Comparison of ENCODE assay signal across 16 cellular contexts in genomic region chr5:92017786-92018185, GRCh38.
DNase-seq lines count a peak whose midpoint lies in the region; ATAC-seq, FAIRE-seq and TF ChIP-seq lines count a peak whose summit lies in the region.
"Had no signal": no experiment of that assay in that cellular context is flagged by ENCODE, and none has a peak within 500 bp of the region (broad histone marks: within the 10 kb centered on the region; RNA-seq: fewer than 3 reads in every experiment).

No MANE protein-coding gene starts in this region.

- no peak overlapping the region for H3K27ac Mint-ChIP-seq in activated CD8-positive, alpha-beta memory T cell treated with anti-CD3 and anti-CD28 coated beads, Interleukin-2, amount 10 ng/mL, durations not matched to agents 7 days and 5 days
- H3K27ac Mint-ChIP-seq: activated T-cell treated with anti-CD3 and anti-CD28 coated beads, Interleukin-2, amount 50 U/mL, for 24 hours; CD14-positive monocyte; endodermal cell had no signal

- TF ChIP-seq POLR2A in lower leg skin (IDR thresholded peaks at IDR 0.05) = no peak

- H3K4me1 Mint-ChIP-seq in activated CD8-positive, alpha-beta memory T cell treated with anti-CD3 and anti-CD28 coated beads, Interleukin-2, amount 10 ng/mL, durations not matched to agents 7 days and 5 days = no peaks in the 10 kb centered on the region
- H3K4me1 Mint-ChIP-seq: CD14-positive monocyte, endodermal cell had no signal

- no peaks in the 10 kb centered on the region for H3K27me3 Mint-ChIP-seq in activated CD8-positive, alpha-beta memory T cell treated with anti-CD3 and anti-CD28 coated beads, Interleukin-2, amount 10 ng/mL, durations not matched to agents 7 days and 5 days
- H3K27me3 Mint-ChIP-seq: activated T-cell treated with anti-CD3 and anti-CD28 coated beads, Interleukin-2, amount 50 U/mL, for 24 hours had no signal

- H3K4me3 Mint-ChIP-seq in activated CD8-positive, alpha-beta memory T cell treated with anti-CD3 and anti-CD28 coated beads, Interleukin-2, amount 10 ng/mL, durations not matched to agents 7 days and 5 days = no peak overlapping the region
- H3K4me3 Mint-ChIP-seq: activated T-cell treated with anti-CD3 and anti-CD28 coated beads, Interleukin-2, amount 50 U/mL, for 24 hours; CD14-positive monocyte; endodermal cell had no signal

- in situ Hi-C loops in brain microvascular endothelial cell (cut with HindIII; ENCODE audit: low pct_ligation_motif_present, low sequenced_read_pairs) = no loop called here

- no peaks in the 10 kb centered on the region for H3K36me3 Mint-ChIP-seq in activated CD8-positive, alpha-beta memory T cell treated with anti-CD3 and anti-CD28 coated beads, Interleukin-2, amount 10 ng/mL, durations not matched to agents 7 days and 5 days
- H3K36me3 Mint-ChIP-seq: CD14-positive monocyte had no signal

- CTCF ChIA-PET in activated CD8-positive, alpha-beta memory T cell treated with anti-CD3 and anti-CD28 coated beads, Interleukin-2, amount 10 ng/mL, durations not matched to agents 7 days and 5 days (lab: Charles Lee) = no interaction called here

- H3K9me3 ChIP-seq in small intestine (ENCODE audit: control insufficient read depth, low read depth) = no peaks in the 10 kb centered on the region

- H3K27ac ChIP-seq in brain microvascular endothelial cell = no peak overlapping the region
- H3K27ac ChIP-seq in small intestine (ENCODE audit: low read depth in 1 of 2, low read length in 1 of 2) = no peak overlapping the region

- FAIRE-seq in HTR-8/SVneo (lab: Jason Lieb, UNC) (no peak), small intestine (lab: Jason Lieb, UNC) (no peak)

- intact Hi-C loops in left colon (cut with DNase I, micrococcal nuclease) = no loop called here
- intact Hi-C loops in lower leg skin (cut with DNase I; ENCODE audit: low total_unique reads) = no loop called here

- H3K9me3 Mint-ChIP-seq in activated CD8-positive, alpha-beta memory T cell treated with anti-CD3 and anti-CD28 coated beads, Interleukin-2, amount 10 ng/mL, durations not matched to agents 7 days and 5 days (ENCODE audit: low read depth) = no peaks in the 10 kb centered on the region
- H3K9me3 Mint-ChIP-seq: activated T-cell treated with anti-CD3 and anti-CD28 coated beads, Interleukin-2, amount 50 U/mL, for 24 hours had no signal

- peak; percentile 97 for ATAC-seq in left colon
- no peak for ATAC-seq in HG02970 (IDR thresholded peaks at IDR 0.05; ENCODE audit: low FRiP score, unreplicated experiment)
- no peak for ATAC-seq in activated CD8-positive, alpha-beta memory T cell treated with anti-CD3 and anti-CD28 coated beads, Interleukin-2, amount 10 ng/mL, durations not matched to agents 7 days and 5 days

- H3K36me3 ChIP-seq in brain microvascular endothelial cell (replicated peaks) (no peaks in the 10 kb centered on the region), small intestine (ENCODE audit: control insufficient read depth in 2 of 2, insufficient read depth in 2 of 2, low read length in 2 of 2) (no peaks in the 10 kb centered on the region)

- H3K27me3 ChIP-seq in brain microvascular endothelial cell (replicated peaks) (no peaks in the 10 kb centered on the region), small intestine (ENCODE audit: control insufficient read depth in 2 of 2, insufficient read depth in 2 of 2, low read length in 2 of 2) (no peaks in the 10 kb centered on the region)

- no peak overlapping the region for H3K4me3 ChIP-seq in AG09309 (ENCODE audit: control insufficient read depth, low read depth, low read length)
- H3K4me3 ChIP-seq in brain microvascular endothelial cell (ENCODE audit: low read depth, low read length) = no peak overlapping the region
- H3K4me3 ChIP-seq in lower leg skin (ENCODE audit: low read depth, poor library complexity, severe bottlenecking) = no peak overlapping the region
- H3K4me3 ChIP-seq in small intestine (ENCODE audit: low read depth in 1 of 2, low read length in 2 of 2) = no peak overlapping the region

- no peak for TF ChIP-seq CTCF in AG09309 (IDR thresholded peaks at IDR 0.05; ENCODE audit: control insufficient read depth, insufficient read depth, low read depth, low read length, missing control alignments)
- no peak for TF ChIP-seq CTCF in brain microvascular endothelial cell (IDR thresholded peaks at IDR 0.05; ENCODE audit: low read depth, low read length, missing control alignments)
- TF ChIP-seq CTCF in lower leg skin (IDR thresholded peaks at IDR 0.05) = no peak

- peak; percentile 94 for DNase-seq in AG09309 (ENCODE audit: low read depth)
- DNase-seq in HTR-8/SVneo (ENCODE audit: insufficient read length, low spot score) = peak; percentile 21
- DNase-seq in brain microvascular endothelial cell = peak; percentile 22
- no peak for DNase-seq in left colon
- DNase-seq in lower leg skin (ENCODE audit: low spot score in 2 of 2) = no peak
- DNase-seq in small intestine = no peak
- DNase-seq in activated CD8-positive, alpha-beta memory T cell treated with anti-CD3 and anti-CD28 coated beads, Interleukin-2, amount 10 ng/mL, durations not matched to agents 7 days and 5 days = no peak
- DNase-seq: activated CD4-positive, CD25-positive, alpha-beta regulatory T cell treated with anti-CD3 and anti-CD28 coated beads, Interleukin-2, amount 50 U/mL, for 72 hours; activated T-cell treated with anti-CD3 and anti-CD28 coated beads, Interleukin-2, amount 50 U/mL, for 24 hours; aorta; endodermal cell; GDM1; mesendoderm; stimulated activated CD4-positive, alpha-beta T cell treated with anti-CD3 and anti-CD28 coated beads, Interleukin-1b, Interleukin-23, amount 100 ng/mL, for 48 hours had no signal

- H3K4me1 ChIP-seq in small intestine (ENCODE audit: control insufficient read depth in 2 of 2, insufficient read depth in 1 of 2, low read depth in 1 of 2, low read length in 1 of 2) = no peaks in the 10 kb centered on the region

Comparison
In these comparisons a context has a peak if more than half of its experiments do, and no peak if none do; other contexts are left out.
1. DNase-seq: peak in AG09309 (single experiment), HTR-8/SVneo (single experiment) and brain microvascular endothelial cell (single experiment); none in left colon (0 of 2), lower leg skin (0 of 2), small intestine (single experiment) and activated CD8-positive, alpha-beta memory T cell treated with anti-CD3 and anti-CD28 coated beads, Interleukin-2, amount 10 ng/mL, durations not matched to agents 7 days and 5 days (single experiment).